In the genomic region with DNA sequence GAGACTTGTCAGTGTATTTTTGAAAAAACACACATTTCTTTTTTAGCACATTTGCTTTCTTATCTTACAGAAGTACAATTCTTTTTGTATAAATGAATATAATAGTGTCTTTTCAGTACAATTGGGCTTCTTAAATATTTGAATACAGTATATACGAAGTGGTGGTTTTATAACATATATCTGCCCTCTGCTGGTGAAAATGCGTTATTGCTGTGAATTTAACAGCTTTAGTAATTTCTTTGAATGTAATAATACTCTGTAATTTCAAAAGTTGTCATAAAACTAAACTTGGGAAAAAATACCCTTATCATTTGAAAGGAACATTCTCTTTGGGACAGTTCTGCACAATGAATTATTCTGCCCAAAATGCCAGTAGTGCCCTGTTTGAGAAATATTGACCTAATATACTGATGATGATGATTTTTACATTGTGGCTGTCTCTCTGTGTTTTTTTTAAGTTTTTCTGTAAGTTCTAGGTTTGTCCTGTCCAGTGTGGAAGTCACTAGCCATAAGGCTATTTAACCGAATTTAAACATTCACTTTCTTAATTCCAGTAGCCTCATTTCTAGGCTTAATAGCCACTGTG, we compare ENCODE assay signal across 8 cellular contexts. TPM values are rescaled to one million over a fixed set of nuclear protein-coding genes. Genes with fewer than 3 reads are reported as not detected.
DNase-seq lines count a peak whose midpoint lies in the region; ATAC-seq and TF ChIP-seq lines count a peak whose summit lies in the region.

No MANE protein-coding gene starts in this region.

- H3K9me3 Mint-ChIP-seq in progenitor cell of endocrine pancreas (ENCODE audit: low read depth), result peaks cover 15% of the 10 kb centered on the region

- H3K36me3 Mint-ChIP-seq in progenitor cell of endocrine pancreas (ENCODE audit: insufficient read depth), result peaks cover 8% of the 10 kb centered on the region

- H3K4me3 Mint-ChIP-seq in progenitor cell of endocrine pancreas (ENCODE audit: low read depth), result no peak overlapping the region

- no peak for ATAC-seq in HG02610 (IDR thresholded peaks at IDR 0.05; ENCODE audit: unreplicated experiment)

- peak; percentile 92 for TF ChIP-seq CTCF in progenitor cell of endocrine pancreas (IDR thresholded peaks at IDR 0.05; ENCODE audit: unreplicated experiment)

- peak; percentile 50 for DNase-seq in DMS79 treated with DMSO at 0.1 percent for 48 hours (lab: John Stamatoyannopoulos, UW)
- no peak for DNase-seq in DMS79 (lab: John Stamatoyannopoulos, UW)
- DNase-seq in SK-N-DZ (ENCODE audit: low spot score), result peak; percentile 37
- DNase-seq in fibroblast of gingiva (ENCODE audit: low read depth), result peak; percentile 30
- no peak for DNase-seq in progenitor cell of endocrine pancreas (ENCODE audit: low spot score, unreplicated experiment)
- no peak for DNase-seq in GOT3 (lab: John Stamatoyannopoulos, UW)

- H3K27me3 Mint-ChIP-seq in progenitor cell of endocrine pancreas, result no peaks in the 10 kb centered on the region

- no peak overlapping the region for H3K27ac Mint-ChIP-seq in progenitor cell of endocrine pancreas

- TF ChIP-seq RAD21 in Ishikawa (IDR thresholded peaks at IDR 0.05; ENCODE audit: low read depth), result peak; percentile 66

- H3K4me1 Mint-ChIP-seq in progenitor cell of endocrine pancreas (ENCODE audit: low read depth), result peaks cover 22% of the 10 kb centered on the region

- TF ChIP-seq EP300 in Ishikawa (IDR thresholded peaks at IDR 0.05; ENCODE audit: borderline replicate concordance), result no peak

TF ChIP-seq in Ishikawa, 13 proteins besides CTCF, POLR2A, EP300 and RAD21:
- TF ChIP-seq ZBTB7A (IDR thresholded peaks at IDR 0.05; ENCODE audit: low read depth) (no peak), TEAD4 (IDR thresholded peaks at IDR 0.05) (no peak), NFIC (IDR thresholded peaks at IDR 0.05) (no peak), CEBPB (IDR thresholded peaks at IDR 0.05) (no peak), YY1 (IDR thresholded peaks at IDR 0.05; ENCODE audit: low read depth) (no peak), TAF1 (IDR thresholded peaks at IDR 0.05; ENCODE audit: low read depth) (no peak)
- TF ChIP-seq, protein P1, sequence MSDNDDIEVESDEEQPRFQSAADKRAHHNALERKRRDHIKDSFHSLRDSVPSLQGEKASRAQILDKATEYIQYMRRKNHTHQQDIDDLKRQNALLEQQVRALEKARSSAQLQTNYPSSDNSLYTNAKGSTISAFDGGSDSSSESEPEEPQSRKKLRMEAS (IDR thresholded peaks at IDR 0.05), result no peak
- TF ChIP-seq, protein P2, sequence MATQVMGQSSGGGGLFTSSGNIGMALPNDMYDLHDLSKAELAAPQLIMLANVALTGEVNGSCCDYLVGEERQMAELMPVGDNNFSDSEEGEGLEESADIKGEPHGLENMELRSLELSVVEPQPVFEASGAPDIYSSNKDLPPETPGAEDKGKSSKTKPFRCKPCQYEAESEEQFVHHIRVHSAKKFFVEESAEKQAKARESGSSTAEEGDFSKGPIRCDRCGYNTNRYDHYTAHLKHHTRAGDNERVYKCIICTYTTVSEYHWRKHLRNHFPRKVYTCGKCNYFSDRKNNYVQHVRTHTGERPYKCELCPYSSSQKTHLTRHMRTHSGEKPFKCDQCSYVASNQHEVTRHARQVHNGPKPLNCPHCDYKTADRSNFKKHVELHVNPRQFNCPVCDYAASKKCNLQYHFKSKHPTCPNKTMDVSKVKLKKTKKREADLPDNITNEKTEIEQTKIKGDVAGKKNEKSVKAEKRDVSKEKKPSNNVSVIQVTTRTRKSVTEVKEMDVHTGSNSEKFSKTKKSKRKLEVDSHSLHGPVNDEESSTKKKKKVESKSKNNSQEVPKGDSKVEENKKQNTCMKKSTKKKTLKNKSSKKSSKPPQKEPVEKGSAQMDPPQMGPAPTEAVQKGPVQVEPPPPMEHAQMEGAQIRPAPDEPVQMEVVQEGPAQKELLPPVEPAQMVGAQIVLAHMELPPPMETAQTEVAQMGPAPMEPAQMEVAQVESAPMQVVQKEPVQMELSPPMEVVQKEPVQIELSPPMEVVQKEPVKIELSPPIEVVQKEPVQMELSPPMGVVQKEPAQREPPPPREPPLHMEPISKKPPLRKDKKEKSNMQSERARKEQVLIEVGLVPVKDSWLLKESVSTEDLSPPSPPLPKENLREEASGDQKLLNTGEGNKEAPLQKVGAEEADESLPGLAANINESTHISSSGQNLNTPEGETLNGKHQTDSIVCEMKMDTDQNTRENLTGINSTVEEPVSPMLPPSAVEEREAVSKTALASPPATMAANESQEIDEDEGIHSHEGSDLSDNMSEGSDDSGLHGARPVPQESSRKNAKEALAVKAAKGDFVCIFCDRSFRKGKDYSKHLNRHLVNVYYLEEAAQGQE (IDR thresholded peaks at IDR 0.05; ENCODE audit: low read depth), result no peak
- TF ChIP-seq, protein P3, sequence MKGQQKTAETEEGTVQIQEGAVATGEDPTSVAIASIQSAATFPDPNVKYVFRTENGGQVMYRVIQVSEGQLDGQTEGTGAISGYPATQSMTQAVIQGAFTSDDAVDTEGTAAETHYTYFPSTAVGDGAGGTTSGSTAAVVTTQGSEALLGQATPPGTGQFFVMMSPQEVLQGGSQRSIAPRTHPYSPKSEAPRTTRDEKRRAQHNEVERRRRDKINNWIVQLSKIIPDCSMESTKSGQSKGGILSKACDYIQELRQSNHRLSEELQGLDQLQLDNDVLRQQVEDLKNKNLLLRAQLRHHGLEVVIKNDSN (IDR thresholded peaks at IDR 0.05), result no peak

RNA-seq across cellular contexts. Expression of a gene that starts 19.0 kb away (rescaled TPM):
- 29.6 and 33.9 TPM in 2 replicates for polyA plus RNA-seq in SK-N-DZ (2014; cell fraction: cytosol; rRNA removed)
- polyA plus RNA-seq in SK-N-DZ (2014; cell fraction: nucleus; rRNA removed), result 16.7 and 24.0 TPM in 2 replicates
- total RNA-seq in progenitor cell of endocrine pancreas, result 32.8 and 34.1 TPM in 2 replicates

Comparison
In these comparisons a context has a peak if more than half of its experiments do, and no peak if none do; other contexts are left out.
1. DNase-seq: peak in DMS79 treated with DMSO at 0.1 percent for 48 hours (single experiment), SK-N-DZ (single experiment) and fibroblast of gingiva (single experiment); none in DMS79 (single experiment), progenitor cell of endocrine pancreas (single experiment) and GOT3 (single experiment).